16 cellular contexts compared by ENCODE assay signal in genomic region chr3:52437326-52438103, GRCh38. TPM values are rescaled to one million over a fixed set of nuclear protein-coding genes. Genes with fewer than 3 reads are reported as not detected.
A peak's percentile ranks its signal among the peaks of the same experiment; 100 is the strongest.
DNase-seq lines count a peak whose midpoint lies in the region; ATAC-seq and TF ChIP-seq lines count a peak whose summit lies in the region.
"Had no signal": no experiment of that assay in that cellular context is flagged by ENCODE, and none has a peak within 500 bp of the region (broad histone marks: within the 10 kb centered on the region; RNA-seq: fewer than 3 reads in every experiment).

No MANE protein-coding gene starts in this region.

- no peaks in the 10 kb centered on the region for H3K27me3 Mint-ChIP-seq in T-cell

- TF ChIP-seq CTCF in 22Rv1 (IDR thresholded peaks at IDR 0.05) (no peak), LNCaP clone FGC (IDR thresholded peaks at IDR 0.05; ENCODE audit: control insufficient read depth, extremely low read depth, insufficient read depth) (no peak), foreskin keratinocyte (conservative IDR thresholded peaks at IDR 0.05) (no peak), omental fat pad (IDR thresholded peaks at IDR 0.05) (no peak), BE2C (IDR thresholded peaks at IDR 0.05; ENCODE audit: low read depth, low read length) (no peak)

- no peaks in the 10 kb centered on the region for H3K27me3 ChIP-seq in foreskin keratinocyte
- H3K27me3 ChIP-seq in BE2C: no peaks in the 10 kb centered on the region
- H3K27me3 ChIP-seq: uterus had no signal

- no peak overlapping the region for H3K4me3 Mint-ChIP-seq in T-cell
- H3K4me3 Mint-ChIP-seq: activated T-cell treated with anti-CD3 and anti-CD28 coated beads, Interleukin-2, amount 50 U/mL, for 72 hours; HFFc6; naive B cell had no signal

- ATAC-seq in foreskin keratinocyte (peak; percentile 58), omental fat pad (ENCODE audit: low FRiP score) (no peak), T-cell (replicated peaks in 1 of 4) (no peak), HG02973 (IDR thresholded peaks at IDR 0.05; ENCODE audit: unreplicated experiment) (no peak), HG03378 (IDR thresholded peaks at IDR 0.05; ENCODE audit: unreplicated experiment) (no peak)
- ATAC-seq: activated T-cell treated with anti-CD3 and anti-CD28 coated beads, Interleukin-2, amount 50 U/mL, for 72 hours; stimulated activated naive CD8-positive, alpha-beta T cell treated with anti-CD3 and anti-CD28 coated beads, Interleukin-15, Interleukin-2, amounts not matched to agents 100 U/mL and 50 U/mL, for 24 hours had no signal

- H3K27ac ChIP-seq in 22Rv1: peak overlapping the region; percentile 81
- no peak overlapping the region for H3K27ac ChIP-seq in foreskin keratinocyte
- H3K27ac ChIP-seq: uterus had no signal

- DNase-seq in LNCaP clone FGC (ENCODE audit: low read depth): peak; percentile 68
- DNase-seq in foreskin keratinocyte: no peak
- DNase-seq in omental fat pad (ENCODE audit: low spot score): peak; percentile 20
- no peak for DNase-seq in T-cell
- no peak for DNase-seq in BE2C
- DNase-seq: activated T-cell treated with anti-CD3 and anti-CD28 coated beads, Interleukin-2, amount 50 U/mL, for 72 hours; COR-L47; HFFc6; naive B cell; NCI-H146; stimulated activated naive CD8-positive, alpha-beta T cell treated with anti-CD3 and anti-CD28 coated beads, Interleukin-15, Interleukin-2, amounts not matched to agents 100 U/mL and 50 U/mL, for 24 hours had no signal

- H3K4me3 ChIP-seq in LNCaP clone FGC (ENCODE audit: low read depth, low read length) (no peak overlapping the region), BE2C (ENCODE audit: low read depth, low read length) (no peak overlapping the region)
- H3K4me3 ChIP-seq: uterus had no signal

- H3K4me1 Mint-ChIP-seq in T-cell: peaks cover 0 to 8% (median 0%) of the 10 kb centered on the region in 3 donors
- H3K4me1 Mint-ChIP-seq: naive B cell had no signal

- H3K27ac Mint-ChIP-seq in T-cell: no peak overlapping the region
- H3K27ac Mint-ChIP-seq: activated T-cell treated with anti-CD3 and anti-CD28 coated beads, Interleukin-2, amount 50 U/mL, for 72 hours; HFFc6 had no signal

- no peaks in the 10 kb centered on the region for H3K36me3 ChIP-seq in BE2C
- H3K36me3 ChIP-seq: uterus had no signal

- H3K36me3 Mint-ChIP-seq in T-cell: no peaks in the 10 kb centered on the region
- H3K36me3 Mint-ChIP-seq: naive B cell had no signal

- H3K9me3 Mint-ChIP-seq in T-cell: no peaks in the 10 kb centered on the region
- H3K9me3 Mint-ChIP-seq: activated T-cell treated with anti-CD3 and anti-CD28 coated beads, Interleukin-2, amount 50 U/mL, for 72 hours; HFFc6; naive B cell had no signal

- H3K4me1 ChIP-seq in foreskin keratinocyte (no peaks in the 10 kb centered on the region), BE2C (no peaks in the 10 kb centered on the region; the same call in 1 of the 2 replicates)
- H3K4me1 ChIP-seq: uterus had no signal

- POLR2A ChIA-PET in T-cell (lab: Charles Lee): no interaction called here

- H3K9me3 ChIP-seq in BE2C: no peaks in the 10 kb centered on the region
- H3K9me3 ChIP-seq: uterus had no signal

- CTCF ChIA-PET in T-cell (lab: Charles Lee): no interaction called here

RNA-seq across cellular contexts. Expression of gene SEMA3G, which starts 7.4 kb away (rescaled TPM):
- total RNA-seq in foreskin keratinocyte: 0.10 and 0.21 TPM in 2 replicates
- polyA plus RNA-seq in foreskin keratinocyte: 0.06 and 0.11 TPM in 2 replicates
- 100 to 1,000 TPM in 3 of 4 donors, 10 to 100 TPM in 1; 21.3 to 200 (median 131) TPM for total RNA-seq in omental fat pad
- total RNA-seq in T-cell: 1 to 10 TPM in 4 of 5 donors, under 1 TPM in 1; 0.75 to 1.9 (median 1.4) TPM
- 19.0 TPM for polyA plus RNA-seq in BE2C (2012; ENCODE audit: insufficient read depth, insufficient read length, low read depth)
- total RNA-seq: HFFc6 had no signal

RNA-seq across cellular contexts. Expression of gene TNNC1, which starts 16.3 kb away (rescaled TPM):
- total RNA-seq in foreskin keratinocyte: not detected in 2 replicates
- 0.19 TPM in 2 replicates for polyA plus RNA-seq in foreskin keratinocyte
- 1 to 10 TPM in 2 of 4 donors, not detected in 2; 2.4 to 2.5 TPM for total RNA-seq in omental fat pad
- 1 to 10 TPM; 2.8 to 8.8 (median 4.5) TPM for total RNA-seq in T-cell
- 0.83 TPM for polyA plus RNA-seq in BE2C (2012; ENCODE audit: insufficient read depth, insufficient read length, low read depth)
- total RNA-seq: M059J had no signal

RNA-seq across cellular contexts. Expression of gene NISCH, which starts 17.9 kb away (rescaled TPM):
- total RNA-seq in foreskin keratinocyte: 40.3 and 52.9 TPM in 2 replicates
- polyA plus RNA-seq in foreskin keratinocyte: 20.9 and 23.9 TPM in 2 replicates
- total RNA-seq in omental fat pad: 10 to 100 TPM; 59.8 to 82.3 (median 68.5) TPM
- total RNA-seq in T-cell: 100 to 1,000 TPM; 152 to 171 (median 157) TPM
- 58.7 TPM for polyA plus RNA-seq in BE2C (2012; ENCODE audit: insufficient read depth, insufficient read length, low read depth)

RNA-seq across cellular contexts. Expression of gene PHF7, which starts 27.1 kb away (rescaled TPM):
- total RNA-seq in foreskin keratinocyte: 8.2 and 8.6 TPM in 2 replicates
- 4.9 and 5.6 TPM in 2 replicates for polyA plus RNA-seq in foreskin keratinocyte
- total RNA-seq in omental fat pad: 10 to 100 TPM in 2 of 4 donors, 1 to 10 TPM in 2; 5.5 to 12.9 (median 9.1) TPM
- total RNA-seq in T-cell: 10 to 100 TPM; 12.2 to 17.0 (median 15.7) TPM
- polyA plus RNA-seq in BE2C (2012; ENCODE audit: insufficient read depth, insufficient read length, low read depth): 1.3 TPM

RNA-seq across cellular contexts. Expression of gene BAP1, which starts 27.7 kb away (rescaled TPM):
- total RNA-seq in foreskin keratinocyte (126 and 128 TPM in 2 replicates), omental fat pad (10 to 100 TPM; 44.6 to 73.0 (median 57.4) TPM), T-cell (100 to 1,000 TPM in 3 of 5 donors, 10 to 100 TPM in 2; 94.3 to 108 (median 103) TPM)
- polyA plus RNA-seq in foreskin keratinocyte: 111 and 114 TPM in 2 replicates
- 132 TPM for polyA plus RNA-seq in BE2C (2012; ENCODE audit: insufficient read depth, insufficient read length, low read depth)

Comparison
In these comparisons a context has a peak if more than half of its experiments do, and no peak if none do; other contexts are left out.
1. DNase-seq: peak in LNCaP clone FGC (single experiment) and omental fat pad (single experiment); none in foreskin keratinocyte (0 of 2), T-cell (0 of 34) and BE2C (single experiment).
2. RNA of gene SEMA3G, which starts 7.4 kb away (total RNA-seq): 21.3 to 200 TPM in omental fat pad; 0.75 to 1.9 TPM in T-cell and 0.10 to 0.21 TPM in foreskin keratinocyte; every median in the first group is over 4 times any median in the second.